Comparison of ENCODE assay signal across 10 cellular contexts in the genomic region with DNA sequence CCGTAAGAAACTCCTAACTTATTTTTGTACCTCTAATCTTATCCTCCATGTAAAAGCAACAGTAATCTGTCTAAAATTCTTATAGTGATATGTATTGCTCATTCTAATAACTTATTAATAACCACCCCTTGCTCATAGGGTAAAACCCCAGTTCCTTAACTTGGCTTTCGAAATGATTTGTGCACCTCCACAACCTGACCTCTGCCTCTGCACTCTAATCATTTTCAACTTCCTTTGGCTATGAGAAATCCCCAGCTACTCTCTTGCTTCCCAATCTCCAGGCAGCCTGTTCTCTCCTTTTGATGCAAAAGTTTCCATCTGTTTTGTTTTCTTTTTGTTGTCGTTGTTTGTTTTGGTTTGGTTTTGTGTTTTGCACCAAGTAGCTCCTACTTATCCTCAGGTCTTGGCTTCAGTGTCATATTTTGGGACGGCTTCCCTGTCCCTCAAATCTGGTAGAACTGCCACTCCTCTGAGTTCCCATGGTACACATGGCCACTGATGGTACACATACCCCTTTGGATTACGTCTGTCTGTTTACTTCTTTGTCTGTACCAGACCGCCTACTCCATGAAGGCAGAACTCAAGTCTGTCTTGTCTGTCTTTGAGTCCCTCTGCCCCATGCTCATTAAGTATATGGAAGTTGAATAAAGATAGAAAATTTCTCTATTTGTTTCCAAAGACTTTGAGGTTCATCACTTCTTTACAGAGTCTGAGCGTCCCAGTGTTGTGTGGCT.
A peak's percentile ranks its signal among the peaks of the same experiment; 100 is the strongest.
DNase-seq lines count a peak whose midpoint lies in the region; ATAC-seq lines count a peak whose summit lies in the region.
"Had no signal": no experiment of that assay in that cellular context is flagged by ENCODE, and none has a peak within 500 bp of the region (broad histone marks: within the 10 kb centered on the region; RNA-seq: fewer than 3 reads in every experiment).

No MANE protein-coding gene starts in this region.

- no peaks in the 10 kb centered on the region for H3K36me3 Mint-ChIP-seq in dendritic cell treated with granulocyte-macrophage colony-stimulating factor and Interleukin-4, amounts not matched to agents 40 ng/mL and 50 ng/mL, for 4 days (ENCODE audit: low read depth)

- no peak overlapping the region for H3K4me3 Mint-ChIP-seq in dendritic cell treated with granulocyte-macrophage colony-stimulating factor and Interleukin-4, amounts not matched to agents 40 ng/mL and 50 ng/mL, for 4 days

- intact Hi-C loops in dendritic cell treated with granulocyte-macrophage colony-stimulating factor and Interleukin-4, amounts not matched to agents 40 ng/mL and 50 ng/mL, for 4 days (cut with micrococcal nuclease): no loop called here

- no peaks in the 10 kb centered on the region for H3K9me3 Mint-ChIP-seq in dendritic cell treated with granulocyte-macrophage colony-stimulating factor and Interleukin-4, amounts not matched to agents 40 ng/mL and 50 ng/mL, for 4 days

- no peaks in the 10 kb centered on the region for H3K27me3 Mint-ChIP-seq in dendritic cell treated with granulocyte-macrophage colony-stimulating factor and Interleukin-4, amounts not matched to agents 40 ng/mL and 50 ng/mL, for 4 days

- no peak for DNase-seq in HuH-7.5 (ENCODE audit: low spot score)
- no peak for DNase-seq in NCI-H2081 (lab: John Stamatoyannopoulos, UW)
- no peak for DNase-seq in activated CD8-positive, alpha-beta memory T cell treated with anti-CD3 and anti-CD28 coated beads for 24 hours
- DNase-seq: DND-41, kidney, NCI-H345 had no signal

- peak overlapping the region; percentile 23 for H3K27ac Mint-ChIP-seq in dendritic cell treated with granulocyte-macrophage colony-stimulating factor and Interleukin-4, amounts not matched to agents 40 ng/mL and 50 ng/mL, for 4 days

- ATAC-seq in GM18861 (IDR thresholded peaks at IDR 0.05; ENCODE audit: unreplicated experiment): peak; percentile 94
- ATAC-seq in GM21381 (IDR thresholded peaks at IDR 0.05; ENCODE audit: unreplicated experiment): peak; percentile 93
- ATAC-seq in HG03066 (IDR thresholded peaks at IDR 0.05; ENCODE audit: low read depth, unreplicated experiment): peak; percentile 84

- H3K4me1 Mint-ChIP-seq in dendritic cell treated with granulocyte-macrophage colony-stimulating factor and Interleukin-4, amounts not matched to agents 40 ng/mL and 50 ng/mL, for 4 days (ENCODE audit: low read depth): peaks cover 64% of the 10 kb centered on the region
